Comparison of ENCODE assay signal across 8 cellular contexts in genomic region chr14:58395815-58396626, GRCh38. TPM values are rescaled to one million over a fixed set of nuclear protein-coding genes. Genes with fewer than 3 reads are reported as not detected.
DNase-seq lines count a peak whose midpoint lies in the region; ATAC-seq and TF ChIP-seq lines count a peak whose summit lies in the region.

Gene TOMM20L, plus strand, starts transcription at chr14:58395930. Its CDS starts 28 bp downstream, at chr14:58395958.

- H3K9me3 Mint-ChIP-seq in CD8-positive, alpha-beta T cell = no peaks in the 10 kb centered on the region

- POLR2A ChIA-PET in CD8-positive, alpha-beta T cell (lab: Charles Lee) = interaction anchor here (0.6 to 5.5 kb wide), 7 partner anchors 10 to 151 kb away, joined by 3 to 33 read pairs (median 3); partner anchors contain the start of genes ARID4A, KIAA0586, PSMA3 and TIMM9

- H3K4me1 ChIP-seq in CD8-positive, alpha-beta T cell (ENCODE audit: insufficient read depth, low read length) = peaks cover 9% of the 10 kb centered on the region
- peaks cover 10% of the 10 kb centered on the region for H3K4me1 ChIP-seq in OCI-LY3 (ENCODE audit: low read length)
- H3K4me1 ChIP-seq in stomach = peaks cover 6 to 21% (median 14%) of the 10 kb centered on the region in 4 donors

- peak within 1 kb of the TSS; percentile 69 for H3K27ac ChIP-seq in CD8-positive, alpha-beta T cell (ENCODE audit: low read depth, low read length)
- H3K27ac ChIP-seq in OCI-LY3 (ENCODE audit: low read length) (no peak within 1 kb of the TSS), neural cell (ENCODE audit: low read length) (no peak within 1 kb of the TSS), stomach (peak within 1 kb of the TSS; percentile 80 to 90 (median 83))

- no peaks in the 10 kb centered on the region for H3K36me3 Mint-ChIP-seq in CD8-positive, alpha-beta T cell

- H3K4me2 ChIP-seq in OCI-LY3 (ENCODE audit: low read length) = peak within 1 kb of the TSS; percentile 75
- H3K4me2 ChIP-seq in neural cell (ENCODE audit: low read length) = no peak within 1 kb of the TSS

- H3K4me1 Mint-ChIP-seq in CD8-positive, alpha-beta T cell (ENCODE audit: low read depth) = peaks cover 13% of the 10 kb centered on the region

- DNase-seq in CD8-positive, alpha-beta T cell = peak; percentile 48 to 86 (median 67)
- peak; percentile 62 for DNase-seq in activated T-helper 9 cell treated with anti-CD3 and anti-CD28 coated beads, Interleukin-2, amount 50 U/mL, for 16 hours (ENCODE audit: low read depth)
- DNase-seq in fibroblast of the aortic adventitia (ENCODE audit: low read depth) (peak; percentile 48), stomach (peak; percentile 79)

- WGBS in stomach, 5 donors = 2 to 6% (median 3%) methylated on average over 42 to 81 of the region's 81 CpGs

- no peaks in the 10 kb centered on the region for H3K79me2 ChIP-seq in OCI-LY3 (ENCODE audit: low read length)
- no peaks in the 10 kb centered on the region for H3K79me2 ChIP-seq in neural cell (replicated peaks; ENCODE audit: insufficient read depth, low read length)

- H3K9ac ChIP-seq in OCI-LY3 (ENCODE audit: low read length) = peak within 1 kb of the TSS; percentile 63
- peak within 1 kb of the TSS; percentile 26 for H3K9ac ChIP-seq in neural cell (ENCODE audit: low read length)

- peak; percentile 94 for TF ChIP-seq CTCF in CD8-positive, alpha-beta T cell (IDR thresholded peaks at IDR 0.05)
- TF ChIP-seq CTCF in OCI-LY3 (IDR thresholded peaks at IDR 0.05; ENCODE audit: low read depth, low read length) (peak; percentile 77), fibroblast of the aortic adventitia (IDR thresholded peaks at IDR 0.05; ENCODE audit: insufficient read depth, low read length) (peak; percentile 37), neural cell (IDR thresholded peaks at IDR 0.05; ENCODE audit: poor library complexity, severe bottlenecking) (peak; percentile 67), stomach (IDR thresholded peaks at IDR 0.05) (peak in 4 of 7 experiments; percentile 58 to 94 (median 90))

- H3K9me3 ChIP-seq in CD8-positive, alpha-beta T cell (ENCODE audit: low read length) = no peaks in the 10 kb centered on the region
- H3K9me3 ChIP-seq in OCI-LY3 (ENCODE audit: insufficient read depth, low read length) (no peaks in the 10 kb centered on the region), neural cell (ENCODE audit: low read length) (no peaks in the 10 kb centered on the region), stomach (no peaks in the 10 kb centered on the region)

- H3K27me3 ChIP-seq in CD8-positive, alpha-beta T cell (ENCODE audit: insufficient read depth, low read length) = no peaks in the 10 kb centered on the region
- H3K27me3 ChIP-seq in OCI-LY3 (ENCODE audit: low read depth, low read length) = no peaks in the 10 kb centered on the region
- no peaks in the 10 kb centered on the region for H3K27me3 ChIP-seq in neural cell (ENCODE audit: insufficient read depth, low read depth, low read length)
- H3K27me3 ChIP-seq in stomach = no peaks in the 10 kb centered on the region

- H3K9me2 ChIP-seq in neural cell (ENCODE audit: insufficient read depth, low read length) = no peaks in the 10 kb centered on the region

- H4K20me1 ChIP-seq in OCI-LY3 (ENCODE audit: insufficient read depth, low read length) = no peaks in the 10 kb centered on the region
- no peaks in the 10 kb centered on the region for H4K20me1 ChIP-seq in neural cell (ENCODE audit: insufficient read depth)

- no peak for TF ChIP-seq POLR2A in stomach (IDR thresholded peaks at IDR 0.05)

- H2AFZ ChIP-seq in OCI-LY3 (ENCODE audit: low read depth, low read length) = peak within 1 kb of the TSS; percentile 91
- H2AFZ ChIP-seq in neural cell (ENCODE audit: low read depth, low read length) = no peak within 1 kb of the TSS

- intact Hi-C loops in CD8-positive, alpha-beta T cell (cut with DNase I, micrococcal nuclease) = loop anchor here (1.0 to 10.0 kb wide), 6 partner anchors 31 to 288 kb away; partner anchors contain the start of genes KIAA0586 (in 2 of the 2) and TIMM9 (in 2 of the 2)
- intact Hi-C loops in stomach (cut with DNase I; ENCODE audit: low total_unique reads) = no loop called here

- H3F3A ChIP-seq in neural cell (ENCODE audit: insufficient read depth, low read length, poor library complexity, severe bottlenecking) = no peaks in the 10 kb centered on the region

- H3K27me3 Mint-ChIP-seq in CD8-positive, alpha-beta T cell (ENCODE audit: low read depth) = no peaks in the 10 kb centered on the region

- CTCF ChIA-PET in CD8-positive, alpha-beta T cell (lab: Charles Lee) = interaction anchor here (0.7 to 1.7 kb wide), 13 partner anchors 10 to 288 kb away, joined by 3 to 12 read pairs (median 3); no protein-coding TSS in a partner anchor

- H3K27ac Mint-ChIP-seq in CD8-positive, alpha-beta T cell = peak within 1 kb of the TSS; percentile 93

- peak within 1 kb of the TSS; percentile 84 for H3K4me3 Mint-ChIP-seq in CD8-positive, alpha-beta T cell

- TF ChIP-seq EP300 in neural cell (conservative IDR thresholded peaks at IDR 0.05; ENCODE audit: poor library complexity, severe bottlenecking) = no peak
- no peak for TF ChIP-seq EP300 in stomach (IDR thresholded peaks at IDR 0.05)

- peak within 1 kb of the TSS; percentile 27 for H3K4me3 ChIP-seq in CD8-positive, alpha-beta T cell (ENCODE audit: low read depth, low read length)
- H3K4me3 ChIP-seq in OCI-LY3 (ENCODE audit: low read length) (peak within 1 kb of the TSS; percentile 70), fibroblast of the aortic adventitia (ENCODE audit: low read depth, low read length) (peak within 1 kb of the TSS; percentile 60), neural cell (ENCODE audit: low read length) (peak within 1 kb of the TSS; percentile 51), stomach (peak within 1 kb of the TSS; percentile 54 to 66 (median 64))

- no peak for TF ChIP-seq RAD21 in neural cell (conservative IDR thresholded peaks at IDR 0.05)

- ATAC-seq in CD8-positive, alpha-beta T cell = peak; percentile 81
- ATAC-seq in GM19328 (IDR thresholded peaks at IDR 0.05; ENCODE audit: unreplicated experiment) (peak; percentile 93), HG03460 (IDR thresholded peaks at IDR 0.05; ENCODE audit: unreplicated experiment) (peak; percentile 93)

- H3K36me3 ChIP-seq in CD8-positive, alpha-beta T cell (ENCODE audit: insufficient read depth, low read length) = no peaks in the 10 kb centered on the region
- H3K36me3 ChIP-seq in OCI-LY3 (replicated peaks; ENCODE audit: low read depth, low read length) (peaks cover 2% of the 10 kb centered on the region), neural cell (ENCODE audit: insufficient read depth, low read length) (no peaks in the 10 kb centered on the region), stomach (no peaks in the 10 kb centered on the region)

TF ChIP-seq in neural cell, 6 proteins besides CTCF, POLR2A, EP300 and RAD21:
- TF ChIP-seq MXI1 (conservative IDR thresholded peaks at IDR 0.05; ENCODE audit: poor library complexity, severe bottlenecking) (peak; percentile 21), SMC3 (conservative IDR thresholded peaks at IDR 0.05; ENCODE audit: poor library complexity) (no peak)

RNA-seq across cellular contexts. Expression of gene TOMM20L, which starts in this region (rescaled TPM):
- total RNA-seq in CD8-positive, alpha-beta T cell = under 1 TPM in 1 of 2 experiments, not detected in 1; 0.92 TPM
- total RNA-seq in fibroblast of the aortic adventitia (ENCODE audit: low replicate concordance) (not detected in 2 replicates), stomach (not detected)
- polyA plus RNA-seq in neural cell (not detected in 2 replicates), stomach (not detected)
- not detected in 2 replicates for polyA minus RNA-seq in neural cell

Comparison
In these comparisons a context has a peak if more than half of its experiments do, and no peak if none do; other contexts are left out.
1. Peak in DNase-seq, ATAC-seq, H3K4me3 ChIP-seq and H3K27ac ChIP-seq in CD8-positive, alpha-beta T cell; RNA of the gene not detected or under 1 TPM.
2. Peak in DNase-seq and H3K4me3 ChIP-seq in fibroblast of the aortic adventitia; RNA of the gene not detected or under 1 TPM.
3. Peak in DNase-seq, H3K4me3 ChIP-seq and H3K27ac ChIP-seq in stomach; RNA of the gene not detected or under 1 TPM.
4. CTCF ChIP-seq: peak in every context shown above with its lines; median percentile 94 in CD8-positive, alpha-beta T cell; 90 in stomach; 77 in OCI-LY3; 67 in neural cell; 37 in fibroblast of the aortic adventitia.